Comparison of ENCODE assay signal across 9 cellular contexts in genomic region chr1:27011976-27012563, GRCh38. TPM values are rescaled to one million over a fixed set of nuclear protein-coding genes. Genes with fewer than 3 reads are reported as not detected.
A peak's percentile ranks its signal among the peaks of the same experiment; 100 is the strongest.
DNase-seq lines count a peak whose midpoint lies in the region; ATAC-seq, FAIRE-seq and TF ChIP-seq lines count a peak whose summit lies in the region.
"Had no signal": no experiment of that assay in that cellular context is flagged by ENCODE, and none has a peak within 500 bp of the region (broad histone marks: within the 10 kb centered on the region; RNA-seq: fewer than 3 reads in every experiment).

No MANE protein-coding gene starts in this region.

- intact Hi-C loops in tibial artery (cut with DNase I; ENCODE audit: low total_unique reads), result loop anchor here (1.0 to 2.0 kb wide), 2 partner anchors 13 to 15 kb away; no protein-coding TSS in a partner anchor

- H3K4me1 ChIP-seq in lung (ENCODE audit: control insufficient read depth in 2 of 2, insufficient read depth in 2 of 2, low read length in 2 of 2) (peaks cover 0 to 2% of the 10 kb centered on the region in 2 donors), tibial artery (peaks cover 0 to 46% (median 35%) of the 10 kb centered on the region in 4 donors)

- no peak for TF ChIP-seq CTCF in bronchial epithelial cell (IDR thresholded peaks at IDR 0.05; ENCODE audit: insufficient read depth, low read length, severe bottlenecking)
- TF ChIP-seq CTCF in lung (IDR thresholded peaks at IDR 0.05; ENCODE audit: control extremely low read depth, extremely low read depth), result no peak
- TF ChIP-seq CTCF in tibial artery (IDR thresholded peaks at IDR 0.05), result no peak

- H3K27ac ChIP-seq in lung (ENCODE audit: low read depth in 1 of 2, low read length in 1 of 2) (peak overlapping the region; percentile 82 to 85), tibial artery (peak overlapping the region; percentile 91 to 99)

- ATAC-seq in activated T-cell treated with anti-CD3 and anti-CD28 coated beads, Interleukin-2, amount 50 U/mL, for 72 hours (replicated peaks in 1 of 2), result no peak
- no peak for ATAC-seq in lung (ENCODE audit: insufficient read depth, low FRiP score)
- ATAC-seq in GM19452 (IDR thresholded peaks at IDR 0.05; ENCODE audit: unreplicated experiment), result no peak

- no peaks in the 10 kb centered on the region for H3K27me3 ChIP-seq in bronchial epithelial cell (ENCODE audit: control insufficient read depth, insufficient read depth, low read length)
- H3K27me3 ChIP-seq in lung (ENCODE audit: control insufficient read depth, insufficient read depth), result no peaks in the 10 kb centered on the region
- no peaks in the 10 kb centered on the region for H3K27me3 ChIP-seq in tibial artery
- H3K27me3 ChIP-seq: pancreas had no signal

- H3K27me3 Mint-ChIP-seq in activated T-cell treated with anti-CD3 and anti-CD28 coated beads, Interleukin-2, amount 50 U/mL, for 72 hours (ENCODE audit: low read depth), result peaks cover 17% of the 10 kb centered on the region

- peaks cover 5% of the 10 kb centered on the region for H3K4me1 Mint-ChIP-seq in activated T-cell treated with anti-CD3 and anti-CD28 coated beads, Interleukin-2, amount 50 U/mL, for 72 hours (ENCODE audit: low read depth)

- WGBS in lung, 2 donors, result 18 to 20% methylated on average over 24 of the region's 24 CpGs

- peak overlapping the region; percentile 69 for H3K4me3 ChIP-seq in bronchial epithelial cell (ENCODE audit: low read depth, low read length)
- H3K4me3 ChIP-seq in lung, result peak overlapping the region; percentile 42
- H3K4me3 ChIP-seq in tibial artery, result peak overlapping the region; percentile 81 to 99

- no peaks in the 10 kb centered on the region for H3K36me3 Mint-ChIP-seq in activated T-cell treated with anti-CD3 and anti-CD28 coated beads, Interleukin-2, amount 50 U/mL, for 72 hours (ENCODE audit: insufficient read depth in 2 of 2)

- H3K9me3 Mint-ChIP-seq in activated T-cell treated with anti-CD3 and anti-CD28 coated beads, Interleukin-2, amount 50 U/mL, for 72 hours, result no peaks in the 10 kb centered on the region

- H3K9me3 ChIP-seq in lung (ENCODE audit: control insufficient read depth in 2 of 2, insufficient read depth in 1 of 2, low read length in 1 of 2), result no peaks in the 10 kb centered on the region
- H3K9me3 ChIP-seq in tibial artery, result no peaks in the 10 kb centered on the region
- H3K9me3 ChIP-seq: pancreas had no signal

- peak overlapping the region; percentile 13 to 50 for H3K4me3 Mint-ChIP-seq in activated T-cell treated with anti-CD3 and anti-CD28 coated beads, Interleukin-2, amount 50 U/mL, for 72 hours

- no peak for FAIRE-seq in bronchial epithelial cell (lab: Jason Lieb, UNC)

- H3K27ac Mint-ChIP-seq in activated T-cell treated with anti-CD3 and anti-CD28 coated beads, Interleukin-2, amount 50 U/mL, for 72 hours, result no peak overlapping the region

- no peak for DNase-seq in activated T-cell treated with anti-CD3 and anti-CD28 coated beads, Interleukin-2, amount 50 U/mL, for 72 hours
- DNase-seq in activated T-cell treated with anti-CD3 and anti-CD28 coated beads for 4 hours (no peak), bronchial epithelial cell (ENCODE audit: low read depth) (no peak), lung (ENCODE audit: low spot score) (no peak), tibial artery (no peak), OCI-M1 (lab: John Stamatoyannopoulos, UW) (no peak)
- DNase-seq in activated CD4-positive, alpha-beta T cell treated with anti-CD3 and anti-CD28 coated beads for 1 hour, result no peak

- H3K36me3 ChIP-seq in bronchial epithelial cell (ENCODE audit: control insufficient read depth, insufficient read depth, low read length) (no peaks in the 10 kb centered on the region), lung (ENCODE audit: control insufficient read depth in 2 of 2, insufficient read depth in 2 of 2, low read length in 2 of 2) (no peaks in the 10 kb centered on the region), tibial artery (no peaks in the 10 kb centered on the region)
- H3K36me3 ChIP-seq: pancreas had no signal

RNA-seq across cellular contexts. Expression of gene TENT5B, which starts 0.6 kb away (rescaled TPM):
- total RNA-seq in activated T-cell treated with anti-CD3 and anti-CD28 coated beads, Interleukin-2, amount 50 U/mL, for 72 hours, result under 1 TPM in 1 of 2 donors, not detected in 1; 0.19 TPM
- total RNA-seq in bronchial epithelial cell, result 21.1 and 73.0 TPM in 2 replicates
- total RNA-seq in lung, result 10 to 100 TPM; 22.2 to 43.1 TPM
- 10 to 100 TPM; 13.5 to 17.8 TPM for polyA plus RNA-seq in lung

RNA-seq across cellular contexts. Expression of gene TRNP1, which starts 18.6 kb away (rescaled TPM):
- under 1 TPM; 0.49 to 0.96 TPM for total RNA-seq in activated T-cell treated with anti-CD3 and anti-CD28 coated beads, Interleukin-2, amount 50 U/mL, for 72 hours
- 11.1 and 15.3 TPM in 2 replicates for total RNA-seq in bronchial epithelial cell
- 10 to 100 TPM in 1 of 2 donors, 1 to 10 TPM in 1; 2.0 to 23.1 TPM for total RNA-seq in lung
- polyA plus RNA-seq in lung, result 10 to 100 TPM in 1 of 2 donors, 1 to 10 TPM in 1; 8.3 to 21.8 TPM

RNA-seq across cellular contexts. Expression of gene KDF1, which starts 51.8 kb away (rescaled TPM):
- total RNA-seq in activated T-cell treated with anti-CD3 and anti-CD28 coated beads, Interleukin-2, amount 50 U/mL, for 72 hours, result 1 to 10 TPM; 1.1 TPM
- total RNA-seq in bronchial epithelial cell (13.2 and 14.7 TPM in 2 replicates), lung (1 to 10 TPM; 6.6 to 9.3 TPM)
- polyA plus RNA-seq in lung, result 10 to 100 TPM in 1 of 2 donors, 1 to 10 TPM in 1; 8.3 to 12.5 TPM

Comparison
In these comparisons a context has a peak if more than half of its experiments do, and no peak if none do; other contexts are left out.
1. RNA of gene TENT5B, which starts 0.6 kb away (total RNA-seq): 22.2 to 43.1 TPM in lung and 21.1 to 73.0 TPM in bronchial epithelial cell; 0.19 TPM in activated T-cell treated with anti-CD3 and anti-CD28 coated beads, Interleukin-2, amount 50 U/mL, for 72 hours; every median in the first group is over 10 times any median in the second.
2. Peak in every context shown above with its lines, with median percentiles within 50 percentile points of each other: H3K4me3 ChIP-seq.